In the genomic region with DNA sequence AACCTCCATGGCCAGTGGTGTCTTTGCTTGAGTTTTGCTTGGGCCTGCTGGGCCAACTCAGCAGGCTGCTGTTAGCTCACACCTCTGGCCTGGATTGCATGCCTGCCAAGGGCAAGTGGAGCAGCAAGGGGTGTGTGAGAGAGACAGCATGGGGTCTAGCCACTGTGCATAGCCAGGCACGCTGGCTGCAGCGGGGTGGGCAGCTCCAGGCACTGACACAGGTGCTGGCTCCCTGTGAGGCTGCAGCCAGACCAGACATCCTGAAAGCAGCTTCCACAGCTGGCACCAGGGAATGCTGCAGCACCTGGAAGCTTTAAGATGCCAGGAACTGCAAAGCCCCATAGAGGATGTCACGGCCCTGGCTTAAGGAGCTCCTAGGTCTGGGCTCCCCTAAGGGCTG, we compare ENCODE assay signal across 24 cellular contexts.
A peak's percentile ranks its signal among the peaks of the same experiment; 100 is the strongest.
DNase-seq lines count a peak whose midpoint lies in the region; ATAC-seq and TF ChIP-seq lines count a peak whose summit lies in the region.
"Had no signal": no experiment of that assay in that cellular context is flagged by ENCODE, and none has a peak within 500 bp of the region (broad histone marks: within the 10 kb centered on the region; RNA-seq: fewer than 3 reads in every experiment).

No MANE protein-coding gene starts in this region.

- peak overlapping the region; percentile 95 for H4K8ac ChIP-seq in neuronal stem cell (ENCODE audit: low read depth, low read length)

- H3K27me3 Mint-ChIP-seq in endodermal cell (ENCODE audit: insufficient read depth), result no peaks in the 10 kb centered on the region
- H3K27me3 Mint-ChIP-seq: CD8-positive, alpha-beta memory T cell had no signal

- H3K4me3 Mint-ChIP-seq in endodermal cell, result no peak overlapping the region
- H3K4me3 Mint-ChIP-seq: CD8-positive, alpha-beta memory T cell had no signal

- peak overlapping the region; percentile 93 for H3K18ac ChIP-seq in neuronal stem cell (ENCODE audit: low read length)

- no peaks in the 10 kb centered on the region for H3K9me3 ChIP-seq in right cardiac atrium (ENCODE audit: control insufficient read depth, low read length)
- peaks cover 6% of the 10 kb centered on the region for H3K9me3 ChIP-seq in endodermal cell (ENCODE audit: control insufficient read depth, low read length)
- peaks cover 0 to 2% of the 10 kb centered on the region in 2 donors for H3K9me3 ChIP-seq in neuronal stem cell (replicated peaks in 1 of 2; ENCODE audit: control insufficient read depth in 2 of 2, insufficient read depth in 1 of 2, low read depth in 1 of 2, low read length in 2 of 2)
- H3K9me3 ChIP-seq in uterus, result no peaks in the 10 kb centered on the region
- peaks cover 0 to 8% (median 3%) of the 10 kb centered on the region in 4 donors for H3K9me3 ChIP-seq in stomach
- H3K9me3 ChIP-seq: SK-N-SH had no signal

- DNase-seq in right cardiac atrium (peak in 2 of 3 donors; percentile 11 to 22), Right ventricle myocardium inferior (ENCODE audit: missing footprints) (no peak), endodermal cell (peak; percentile 89), neuronal stem cell (ENCODE audit: low spot score) (no peak), uterus (no peak), stomach (no peak)
- DNase-seq: 8988T; AML-193; C1 segment of cervical spinal cord; Calu3; CD8-positive, alpha-beta memory T cell; DMS153; NCI-H1092 treated with DMSO at 0.1 percent for 48 hours; NCI-H146; NCI-H2029; NCI-H2227 treated with DMSO at 0.1 percent for 48 hours; NCI-H510A; NCI-H748 treated with DMSO at 0.1 percent for 48 hours; PC-9; RPMI8226; SIG-M5; SK-N-SH had no signal

- H4K91ac ChIP-seq in neuronal stem cell (ENCODE audit: low read depth, low read length, poor library complexity), result no peak overlapping the region

- ATAC-seq in right cardiac atrium (no peak), Right ventricle myocardium inferior (no peak), HG02981 (IDR thresholded peaks at IDR 0.05; ENCODE audit: unreplicated experiment) (no peak)

- no peaks in the 10 kb centered on the region for H3K27me3 ChIP-seq in right cardiac atrium (ENCODE audit: control insufficient read depth, insufficient read depth)
- H3K27me3 ChIP-seq in endodermal cell (ENCODE audit: control insufficient read depth, insufficient read depth, low read length, poor library complexity, severe bottlenecking), result no peaks in the 10 kb centered on the region
- no peaks in the 10 kb centered on the region for H3K27me3 ChIP-seq in neuronal stem cell (ENCODE audit: control insufficient read depth in 3 of 3, insufficient read depth in 3 of 3, low read depth in 1 of 3, low read length in 3 of 3)
- no peaks in the 10 kb centered on the region for H3K27me3 ChIP-seq in uterus
- no peaks in the 10 kb centered on the region for H3K27me3 ChIP-seq in stomach

- no peak for TF ChIP-seq EP300 in stomach (IDR thresholded peaks at IDR 0.05)

- H2BK15ac ChIP-seq in neuronal stem cell (ENCODE audit: low read length), result no peak overlapping the region

- no peaks in the 10 kb centered on the region for H3K36me3 Mint-ChIP-seq in endodermal cell (ENCODE audit: low read depth)
- H3K36me3 Mint-ChIP-seq: CD8-positive, alpha-beta memory T cell had no signal

- no peak overlapping the region for H2BK120ac ChIP-seq in neuronal stem cell (ENCODE audit: low read depth, low read length)

- no peak overlapping the region for H2AFZ ChIP-seq in neuronal stem cell (ENCODE audit: low read length)
- H2AFZ ChIP-seq: PC-9 had no signal

- TF ChIP-seq CTCF in endodermal cell (conservative IDR thresholded peaks at IDR 0.05), result no peak
- no peak for TF ChIP-seq CTCF in uterus (IDR thresholded peaks at IDR 0.05)
- TF ChIP-seq CTCF in stomach (IDR thresholded peaks at IDR 0.05), result no peak

- no peaks in the 10 kb centered on the region for H3K36me3 ChIP-seq in endodermal cell (ENCODE audit: control insufficient read depth, insufficient read depth, low read length)
- peaks cover 0 to 2% of the 10 kb centered on the region in 2 donors for H3K36me3 ChIP-seq in neuronal stem cell (replicated peaks in 1 of 2; ENCODE audit: control insufficient read depth in 2 of 2, insufficient read depth in 2 of 2, low read length in 2 of 2)
- H3K36me3 ChIP-seq in uterus, result no peaks in the 10 kb centered on the region
- H3K36me3 ChIP-seq in stomach, result no peaks in the 10 kb centered on the region

- H3K4me1 Mint-ChIP-seq in endodermal cell, result peaks cover 13% of the 10 kb centered on the region
- H3K4me1 Mint-ChIP-seq: CD8-positive, alpha-beta memory T cell had no signal

- peak overlapping the region; percentile 85 for H3K14ac ChIP-seq in neuronal stem cell (ENCODE audit: low read length)

- H3K23ac ChIP-seq in neuronal stem cell (ENCODE audit: low read depth, low read length, poor library complexity), result no peak overlapping the region

- H3K27ac ChIP-seq in right cardiac atrium (ENCODE audit: low read length) (no peak overlapping the region), endodermal cell (ENCODE audit: low read depth, low read length) (no peak overlapping the region), neuronal stem cell (replicated peaks; ENCODE audit: low read length) (no peak overlapping the region), uterus (no peak overlapping the region), stomach (no peak overlapping the region)
- H3K27ac ChIP-seq: KMS-11, PC-9 had no signal

- H3K4me1 ChIP-seq in right cardiac atrium (ENCODE audit: control insufficient read depth, insufficient read depth, low read length) (no peaks in the 10 kb centered on the region), endodermal cell (ENCODE audit: control insufficient read depth, insufficient read depth, low read length) (no peaks in the 10 kb centered on the region), neuronal stem cell (ENCODE audit: control insufficient read depth in 2 of 2, insufficient read depth in 1 of 2, low read depth in 1 of 2, low read length in 2 of 2) (no peaks in the 10 kb centered on the region), uterus (no peaks in the 10 kb centered on the region), stomach (no peaks in the 10 kb centered on the region)

- H3K4me2 ChIP-seq in neuronal stem cell (ENCODE audit: insufficient read depth, low read length, poor library complexity, severe bottlenecking), result no peak overlapping the region
- H3K4me2 ChIP-seq: KMS-11, PC-9, SK-N-SH had no signal

- H3K9ac ChIP-seq in endodermal cell (ENCODE audit: extremely low read depth, low read length, poor library complexity, severe bottlenecking), result no peak overlapping the region
- peak overlapping the region; percentile 54 for H3K9ac ChIP-seq in neuronal stem cell (ENCODE audit: low read depth, low read length, poor library complexity)
- H3K9ac ChIP-seq: KMS-11, SK-N-SH had no signal

- H2AK5ac ChIP-seq in neuronal stem cell (ENCODE audit: low read depth, low read length), result peak overlapping the region; percentile 61

- TF ChIP-seq POLR2A in uterus (IDR thresholded peaks at IDR 0.05) (no peak), stomach (IDR thresholded peaks at IDR 0.05) (no peak)

- WGBS in right cardiac atrium, result 66% methylated on average over 3 of the region's 3 CpGs
- 80 to 100% methylated on average over 1 to 3 of the region's 3 CpGs for WGBS in endodermal cell (ENCODE audit: insufficient coverage in 1 of 2, insufficient read length in 1 of 2), 2 experiments
- no CpG with 5 or more reads among the region's 3 CpGs for WGBS in neuronal stem cell (ENCODE audit: extremely low coverage in 2 of 2, insufficient read length in 2 of 2, insufficient replicate concordance in 1 of 2), 2 donors
- 70 to 87% (median 79%) methylated on average over 2 to 3 of the region's 3 CpGs for WGBS in stomach, 5 donors

- H3K4ac ChIP-seq in neuronal stem cell (ENCODE audit: low read length), result no peak overlapping the region

- no peak overlapping the region for H2BK12ac ChIP-seq in neuronal stem cell (ENCODE audit: low read length)

- H3K79me1 ChIP-seq in neuronal stem cell (ENCODE audit: low read depth, low read length), result no peaks in the 10 kb centered on the region

- H3K9me3 Mint-ChIP-seq in endodermal cell, result peaks cover under 1% of the 10 kb centered on the region

- no peak overlapping the region for H3K27ac Mint-ChIP-seq in endodermal cell

- H3K4me3 ChIP-seq in right cardiac atrium (ENCODE audit: low read length) (no peak overlapping the region), endodermal cell (ENCODE audit: low read length) (no peak overlapping the region), neuronal stem cell (ENCODE audit: low read length in 2 of 2) (no peak overlapping the region), uterus (no peak overlapping the region), stomach (no peak overlapping the region)
- H3K4me3 ChIP-seq: PC-9 had no signal

- intact Hi-C loops in right cardiac atrium (cut with DNase I) (no loop called here), Right ventricle myocardium inferior (cut with DNase I) (no loop called here), uterus (cut with DNase I; ENCODE audit: low total_unique reads) (no loop called here), stomach (cut with DNase I; ENCODE audit: low total_unique reads) (no loop called here)

- no peak overlapping the region for H2BK5ac ChIP-seq in neuronal stem cell (ENCODE audit: low read length)

Comparison
In these comparisons a context has a peak if more than half of its experiments do, and no peak if none do; other contexts are left out.
1. DNase-seq: peak in right cardiac atrium (2 of 3) and endodermal cell (single experiment); none in Right ventricle myocardium inferior (single experiment), neuronal stem cell (single experiment), uterus (0 of 2) and stomach (single experiment).